In genomic region chr12:92224685-92225331, GRCh38 we compare ENCODE assay signal across 10 cellular contexts.
DNase-seq lines count a peak whose midpoint lies in the region; ATAC-seq and TF ChIP-seq lines count a peak whose summit lies in the region.
"Had no signal": no experiment of that assay in that cellular context is flagged by ENCODE, and none has a peak within 500 bp of the region (broad histone marks: within the 10 kb centered on the region; RNA-seq: fewer than 3 reads in every experiment).

No MANE protein-coding gene starts in this region.

- no peak for ATAC-seq in GM18870 (IDR thresholded peaks at IDR 0.05; ENCODE audit: unreplicated experiment)
- ATAC-seq in GM21423 (IDR thresholded peaks at IDR 0.05; ENCODE audit: unreplicated experiment) = no peak

- H3K4me3 ChIP-seq in AG10803 (ENCODE audit: low read length) (no peak overlapping the region), cardiac fibroblast (replicated peaks in 1 of 2; ENCODE audit: low read depth in 2 of 2, low read length in 2 of 2) (no peak overlapping the region)

- TF ChIP-seq CTCF in AG10803 (conservative IDR thresholded peaks at IDR 0.05; ENCODE audit: low read length) (no peak), cardiac fibroblast (IDR thresholded peaks at IDR 0.05; ENCODE audit: low read depth, low read length) (no peak)

- DNase-seq in AG10803 (ENCODE audit: low read depth) (peak; percentile 34), HT1080 (ENCODE audit: low read depth) (peak; percentile 30), cardiac fibroblast (ENCODE audit: low read depth in 2 of 2) (peak; percentile 23 to 69), kidney tubule cell (ENCODE audit: low spot score) (peak; percentile 66), NCI-H1436 treated with DMSO at 0.1 percent for 48 hours (lab: John Stamatoyannopoulos, UW) (no peak), NCI-H345 treated with DMSO at 0.1 percent for 48 hours (lab: John Stamatoyannopoulos, UW; ENCODE audit: unreplicated experiment) (no peak)
- DNase-seq: CD4-positive, CD25-positive, alpha-beta regulatory T cell; NCI-H446 had no signal

Comparison
In these comparisons a context has a peak if more than half of its experiments do, and no peak if none do; other contexts are left out.
1. DNase-seq: peak in AG10803 (single experiment), HT1080 (single experiment), cardiac fibroblast (2 of 2) and kidney tubule cell (single experiment); none in NCI-H1436 treated with DMSO at 0.1 percent for 48 hours (single experiment) and NCI-H345 treated with DMSO at 0.1 percent for 48 hours (single experiment).